ENCODE assay signal across 23 cellular contexts in genomic region chr10:72035488-72035887, GRCh38. TPM values are rescaled to one million over a fixed set of nuclear protein-coding genes. Genes with fewer than 3 reads are reported as not detected.
DNase-seq lines count a peak whose midpoint lies in the region; ATAC-seq, FAIRE-seq and TF ChIP-seq lines count a peak whose summit lies in the region.
"Had no signal": no experiment of that assay in that cellular context is flagged by ENCODE, and none has a peak within 500 bp of the region (broad histone marks: within the 10 kb centered on the region; RNA-seq: fewer than 3 reads in every experiment).

No MANE protein-coding gene starts in this region.

- peak overlapping the region; percentile 10; the same call in 1 of the 2 replicates for H2AFZ ChIP-seq in K562 (ENCODE audit: low read depth, low read length)

- no peak overlapping the region for H3K4me2 ChIP-seq in K562 (ENCODE audit: insufficient read depth, low read length)
- H3K4me2 ChIP-seq: A549 had no signal

- TF ChIP-seq POLR2A in K562 (conservative IDR thresholded peaks at IDR 0.05), result no peak

- H3K27ac ChIP-seq in K562 (ENCODE audit: extremely low read depth, low read depth, low read length) (no peak overlapping the region), substantia nigra (ENCODE audit: low read depth, low read length, poor library complexity, severe bottlenecking) (peak overlapping the region; percentile 18)
- H3K27ac ChIP-seq: A549, SJCRH30 had no signal

- no peaks in the 10 kb centered on the region for H3K79me2 ChIP-seq in K562 (ENCODE audit: control insufficient read depth, insufficient read depth, low read length)

- ATAC-seq in K562, result no peak
- peak; percentile 16 to 23 for ATAC-seq in left cardiac atrium
- ATAC-seq: A549, GM12878, Panc1 had no signal

- H3K9ac ChIP-seq in K562 (ENCODE audit: insufficient read depth in 1 of 2, low read depth in 2 of 2, low read length in 2 of 2), result peak overlapping the region in 1 of 2 experiments; percentile 72; a peak in 2 of 4 replicates

- H3K9me1 ChIP-seq in K562 (ENCODE audit: control insufficient read depth, insufficient read depth, low read length), result no peaks in the 10 kb centered on the region

- no peak for DNase-seq in K562 (ENCODE audit: extremely low read depth in 1 of 4, low spot score in 3 of 4)
- no peak for DNase-seq in left cardiac atrium
- DNase-seq in substantia nigra (lab: John Stamatoyannopoulos, UW), result no peak
- DNase-seq in progenitor cell of endocrine pancreas (ENCODE audit: low spot score, unreplicated experiment), result no peak
- DNase-seq in NCI-H748 treated with DMSO at 0.1 percent for 48 hours (lab: John Stamatoyannopoulos, UW), result no peak
- no peak for DNase-seq in NCI-H1417 treated with DMSO at 0.1 percent for 48 hours (lab: John Stamatoyannopoulos, UW)
- DNase-seq: BE2C; CD4-positive, CD25-positive, alpha-beta regulatory T cell; DMS79; H9; HFFc6; KBM-7; MM.1S; NCI-H1048; NCI-H1436; NCI-H187 treated with DMSO at 0.1 percent for 48 hours; NCI-H2107; NK-92 treated with Interleukin-12 subunit alpha and Interleukin-12 subunit beta, amount 100 ng/mL, for 24 hours; SJCRH30 had no signal

- WGBS in K562 (ENCODE audit: insufficient coverage, low coverage, missing lambda C conversion rate), result 30% methylated on average over 10 of the region's 10 CpGs

- no peak for FAIRE-seq in K562 (lab: Jason Lieb, UNC)
- FAIRE-seq: A549, GM12878 had no signal

- BruUV-seq in K562 (replicated peaks; lab: Mats Ljungman, UMichigan), result no TSS peak

- peaks cover 3 to 4% of the 10 kb centered on the region in 2 experiments; a peak in 3 of 5 replicates for H3K4me1 ChIP-seq in K562 (replicated peaks in 1 of 2; ENCODE audit: control insufficient read depth in 2 of 2, insufficient read depth in 2 of 2, low read length in 2 of 2)
- H3K4me1 ChIP-seq: BE2C, SJCRH30 had no signal

- in situ Hi-C loops in K562 (cut with MboI), result no loop called here

- TF ChIP-seq CTCF in K562 (IDR thresholded peaks at IDR 0.05 in 2 of 3, conservative IDR thresholded peaks at IDR 0.05 in 1 of 3; ENCODE audit: insufficient read depth in 2 of 3, low read depth in 1 of 3, low read length in 3 of 3), result no peak
- no peak for TF ChIP-seq CTCF in nephron (IDR thresholded peaks at IDR 0.05; ENCODE audit: unreplicated experiment in 3 of 3)
- TF ChIP-seq CTCF in progenitor cell of endocrine pancreas (IDR thresholded peaks at IDR 0.05; ENCODE audit: unreplicated experiment), result no peak

- H3K36me3 Mint-ChIP-seq in nephron (ENCODE audit: low read depth), result no peaks in the 10 kb centered on the region
- no peaks in the 10 kb centered on the region for H3K36me3 Mint-ChIP-seq in progenitor cell of endocrine pancreas (ENCODE audit: insufficient read depth)
- H3K36me3 Mint-ChIP-seq: CD4-positive, CD25-positive, alpha-beta regulatory T cell had no signal

- H3K4me1 Mint-ChIP-seq in nephron (peaks cover 42% of the 10 kb centered on the region), progenitor cell of endocrine pancreas (ENCODE audit: low read depth) (peaks cover 37% of the 10 kb centered on the region)
- H3K4me1 Mint-ChIP-seq: CD4-positive, CD25-positive, alpha-beta regulatory T cell had no signal

- no peak overlapping the region for H3K4me3 ChIP-seq in K562
- H3K4me3 ChIP-seq: A549, GM12878, SJCRH30 had no signal

- intact Hi-C loops in K562 (cut with micrococcal nuclease), result no loop called here
- intact Hi-C loops in left cardiac atrium (cut with DNase I), result no loop called here

- H3K27me3 Mint-ChIP-seq in nephron (ENCODE audit: low read depth), result peaks cover 10% of the 10 kb centered on the region
- H3K27me3 Mint-ChIP-seq in progenitor cell of endocrine pancreas, result no peaks in the 10 kb centered on the region

- H4K20me1 ChIP-seq in K562 (replicated peaks; ENCODE audit: control insufficient read depth, insufficient read depth, low read length), result no peaks in the 10 kb centered on the region

- H3K4me3 Mint-ChIP-seq in nephron (no peak overlapping the region), progenitor cell of endocrine pancreas (ENCODE audit: low read depth) (no peak overlapping the region)
- H3K4me3 Mint-ChIP-seq: CD4-positive, CD25-positive, alpha-beta regulatory T cell; H9; HFFc6 had no signal

- TF ChIP-seq EP300 in K562 (IDR thresholded peaks at IDR 0.05; ENCODE audit: low read length), result no peak

- peaks cover 18 to 59% of the 10 kb centered on the region in 2 experiments; a peak in 4 of 5 replicates for H3K27me3 ChIP-seq in K562 (ENCODE audit: control insufficient read depth in 2 of 2, insufficient read depth in 2 of 2, low read length in 2 of 2)
- H3K27me3 ChIP-seq: BE2C had no signal

- peak overlapping the region; percentile 53 to 70 (median 70) for H3K27ac Mint-ChIP-seq in nephron
- no peak overlapping the region for H3K27ac Mint-ChIP-seq in progenitor cell of endocrine pancreas
- H3K27ac Mint-ChIP-seq: CD4-positive, CD25-positive, alpha-beta regulatory T cell; H9; HFFc6 had no signal

- no peaks in the 10 kb centered on the region for H3K36me3 ChIP-seq in K562 (ENCODE audit: control insufficient read depth, insufficient read depth, low read length)
- H3K36me3 ChIP-seq: BE2C, SJCRH30 had no signal

- no peak for TF ChIP-seq RAD21 in K562 (CRISPR knock-in tag; conservative IDR thresholded peaks at IDR 0.05 in 1 of 2, IDR thresholded peaks at IDR 0.05 in 1 of 2)

- no peaks in the 10 kb centered on the region for H3K9me3 ChIP-seq in K562 (replicated peaks; ENCODE audit: control insufficient read depth, insufficient read depth, low read depth, low read length)
- H3K9me3 ChIP-seq: A549, BE2C, SJCRH30 had no signal

- H3K9me3 Mint-ChIP-seq in nephron, result no peaks in the 10 kb centered on the region
- H3K9me3 Mint-ChIP-seq in progenitor cell of endocrine pancreas (ENCODE audit: low read depth), result no peaks in the 10 kb centered on the region
- H3K9me3 Mint-ChIP-seq: CD4-positive, CD25-positive, alpha-beta regulatory T cell; H9; HFFc6 had no signal

- POLR2A ChIA-PET in K562 (lab: Yijun Ruan, JAX), result interaction anchor here (0.7 to 0.9 kb wide), 2 partner anchors 8 to 9 kb away, joined by 3 read pairs; no protein-coding TSS in a partner anchor

- CTCF ChIA-PET in K562 (lab: Yijun Ruan, JAX; ENCODE audit: low intra/inter-chr PET ratio), result no interaction called here

RNA-seq across cellular contexts. Expression of gene SPOCK2, which starts 52.9 kb away (rescaled TPM):
- total RNA-seq in K562 (2011; cell fraction: chromatin; rRNA removed; ENCODE audit: low replicate concordance), result 0.46 and 1.2 TPM in 2 replicates
- total RNA-seq in K562 (2011; cell fraction: nucleolus; rRNA removed), result 0.67 and 0.79 TPM in 2 replicates
- 0.59 and 1.1 TPM in 2 replicates for total RNA-seq in K562 (2011; cell fraction: nucleoplasm; rRNA removed)
- total RNA-seq in K562 (2014; rRNA removed) (0.04 and 0.82 TPM in 2 replicates), K562 (2014; rRNA removed; fragmentation: Illumina TruSeq; extraction: Trizol) (0.11 and 0.38 TPM in 2 replicates), K562 (2015; rRNA removed; fragmentation: Illumina TruSeq; extraction: Trizol) (0.11 and 0.19 TPM in 2 replicates), K562 (2021) (0.63 and 0.86 TPM in 2 replicates), left cardiac atrium (1 to 10 TPM; 8.1 to 9.8 TPM), progenitor cell of endocrine pancreas (47.7 and 49.1 TPM in 2 replicates)
- polyA plus RNA-seq in K562 (2011; rRNA removed) (0.04 and 0.09 TPM in 2 replicates), K562 (2014; fragmentation: Illumina TruSeq; extraction: Trizol) (0.08 and 0.09 TPM in 2 replicates), K562 (2014; fragmentation: Nextera tagmentation; extraction: Ambion mirVana) (not detected), K562 (2014; rRNA removed) (0.12 and 0.52 TPM in 2 replicates)
- polyA plus RNA-seq in K562 (2011; cell fraction: cytosol; rRNA removed), result 0.04 and 0.31 TPM in 2 replicates
- 0.30 and 0.63 TPM in 2 replicates for polyA plus RNA-seq in K562 (2011; cell fraction: nucleus; rRNA removed)
- polyA plus RNA-seq in K562 (2012), result 0.17 and 0.46 TPM in 2 replicates
- polyA minus RNA-seq in K562 (2011; rRNA and poly(A)+ RNA removed), result 0.04 and 0.18 TPM in 2 replicates
- not detected in 2 replicates for polyA minus RNA-seq in K562 (2011; cell fraction: cytosol; rRNA and poly(A)+ RNA removed)
- polyA minus RNA-seq in K562 (2011; cell fraction: nucleus; rRNA and poly(A)+ RNA removed), result 0.27 and 0.44 TPM in 2 replicates
- total RNA-seq: HFFc6 had no signal

Comparison
In these comparisons a context has a peak if more than half of its experiments do, and no peak if none do; other contexts are left out.
1. RNA of gene SPOCK2, which starts 52.9 kb away (total RNA-seq): 47.7 to 49.1 TPM in progenitor cell of endocrine pancreas and 8.1 to 9.8 TPM in left cardiac atrium; 0.04 to 1.2 TPM in K562; every median in the first group is over 4 times any median in the second.